8 cellular contexts compared by ENCODE assay signal in the genomic region with DNA sequence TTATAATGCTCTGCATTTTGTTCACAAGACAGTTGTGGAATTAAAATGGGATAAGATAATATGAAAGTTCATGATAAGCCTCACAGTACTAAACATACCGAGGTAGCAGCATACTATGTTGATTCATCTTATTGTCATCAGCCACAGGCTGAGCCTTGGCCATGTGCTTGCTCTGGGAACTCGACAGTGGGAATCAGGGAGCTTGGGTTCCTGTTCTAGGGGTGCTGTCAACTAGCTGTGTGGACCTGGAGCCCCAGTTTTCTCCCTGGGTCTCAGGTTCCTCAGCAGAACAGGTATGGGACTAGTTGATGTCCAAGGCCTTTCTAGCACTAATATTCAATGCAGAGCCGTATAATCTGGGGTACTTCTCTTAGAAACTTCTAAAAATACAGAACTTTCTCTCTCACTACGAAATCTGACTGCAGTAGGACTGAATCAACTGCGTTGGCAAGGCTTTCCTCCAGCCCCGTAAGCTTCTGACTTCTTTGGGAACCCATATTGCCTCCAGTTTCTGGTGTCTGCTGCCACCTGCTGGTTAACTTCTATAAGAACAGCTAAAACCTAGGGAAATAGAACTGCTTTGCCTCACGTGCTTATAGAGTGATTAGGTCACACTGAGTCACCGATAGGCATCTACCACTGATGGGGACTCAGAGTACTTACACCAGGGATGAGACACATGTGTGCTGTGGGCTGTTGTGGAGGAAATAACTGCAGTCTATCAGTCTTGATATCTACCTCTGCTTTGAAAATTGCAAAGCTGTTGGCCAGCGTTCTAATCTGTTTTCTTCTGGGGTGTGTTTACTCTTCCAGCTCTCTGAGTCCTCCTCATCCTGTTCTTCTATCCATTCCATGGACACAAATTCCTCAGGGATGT.
DNase-seq lines count a peak whose midpoint lies in the region; ATAC-seq and TF ChIP-seq lines count a peak whose summit lies in the region.

No MANE protein-coding gene starts in this region.

- no peak overlapping the region for H3K4me3 ChIP-seq in BJ (ENCODE audit: low read depth, low read length)
- no peak overlapping the region for H3K4me3 ChIP-seq in IMR-90 (ENCODE audit: insufficient read depth, low read depth, low read length)
- H3K4me3 ChIP-seq in OCI-LY3 (ENCODE audit: low read length), result no peak overlapping the region
- H3K4me3 ChIP-seq in muscle layer of duodenum (ENCODE audit: low read depth in 1 of 2, low read length in 2 of 2), result no peak overlapping the region

- in situ Hi-C loops in IMR-90 (cut with MboI; ENCODE audit: low sequenced_read_pairs), result no loop called here

- peak; percentile 72 for TF ChIP-seq CTCF in BJ (IDR thresholded peaks at IDR 0.05; ENCODE audit: insufficient read depth, low read depth, low read length)
- peak; percentile 95 for TF ChIP-seq CTCF in IMR-90 (conservative IDR thresholded peaks at IDR 0.05; ENCODE audit: low read depth, low read length)
- peak; percentile 97 for TF ChIP-seq CTCF in OCI-LY3 (IDR thresholded peaks at IDR 0.05; ENCODE audit: low read depth, low read length)

- H2BK120ac ChIP-seq in IMR-90 (ENCODE audit: low read depth, low read length), result peak overlapping the region; percentile 85

- H3K14ac ChIP-seq in IMR-90 (replicated peaks; ENCODE audit: low read depth, low read length), result peak overlapping the region; percentile 86

- H2BK5ac ChIP-seq in IMR-90 (ENCODE audit: low read depth, low read length, poor library complexity, severe bottlenecking), result peak overlapping the region; percentile 80

- no TSS peak for BruUV-seq in IMR-90 (replicated peaks; lab: Mats Ljungman, UMichigan)

- peak overlapping the region; percentile 46 for H3K23ac ChIP-seq in IMR-90 (ENCODE audit: low read depth, low read length)

- intact Hi-C loops in IMR-90 (cut with micrococcal nuclease), result loop anchor here (1.0 kb wide), 3 partner anchors 111 to 261 kb away; partner anchors contain the start of gene RGL1

- H2AK5ac ChIP-seq in IMR-90 (ENCODE audit: low read depth, low read length), result peak overlapping the region; percentile 69; the same call in 1 of the 2 replicates

- POLR2A ChIA-PET in BJ (lab: Charles Lee), result interaction anchor here (0.6 to 1.0 kb wide), 2 partner anchors 135 to 231 kb away, joined by 3 read pairs; no protein-coding TSS in a partner anchor
- POLR2A ChIA-PET in IMR-90 (lab: Charles Lee; ENCODE audit: unreplicated experiment), result no interaction called here

- H3K36me3 ChIP-seq in BJ (ENCODE audit: control insufficient read depth, insufficient read depth, low read length) (peaks cover 2% of the 10 kb centered on the region), IMR-90 (ENCODE audit: control insufficient read depth, insufficient read depth, low read length) (peaks cover 15% of the 10 kb centered on the region; the same call in 1 of the 2 replicates), OCI-LY3 (replicated peaks; ENCODE audit: low read depth, low read length) (no peaks in the 10 kb centered on the region), muscle layer of duodenum (ENCODE audit: control insufficient read depth in 1 of 2, insufficient read depth in 2 of 2, low read length in 2 of 2) (peaks cover 36 to 37% of the 10 kb centered on the region in 2 donors)

- H4K5ac ChIP-seq in IMR-90 (ENCODE audit: low read depth, low read length), result no peak overlapping the region

- H2AFZ ChIP-seq in IMR-90 (replicated peaks; ENCODE audit: low read length, poor library complexity) (peak overlapping the region; percentile 66), OCI-LY3 (ENCODE audit: low read depth, low read length) (no peak overlapping the region)

- WGBS in IMR-90 (ENCODE audit: extremely low coverage in 2 of 2, insufficient read length in 1 of 2), 2 experiments, result no CpG with 5 or more reads among the region's 9 CpGs

- peak; percentile 97 for TF ChIP-seq RAD21 in IMR-90 (IDR thresholded peaks at IDR 0.05; ENCODE audit: low read length)

- H2BK15ac ChIP-seq in IMR-90 (ENCODE audit: low read depth, low read length), result peak overlapping the region; percentile 26; the same call in 1 of the 3 replicates

- H3K4ac ChIP-seq in IMR-90 (ENCODE audit: low read depth, low read length), result peak overlapping the region; percentile 83

- peak overlapping the region; percentile 58 for H4K91ac ChIP-seq in IMR-90 (ENCODE audit: insufficient read depth, low read depth, low read length)

- dilution Hi-C loops in IMR-90 (cut with HindIII; ENCODE audit: low sequenced_read_pairs, unreplicated experiment), result loop anchor here (25.0 kb wide), 1 partner anchor 254 kb away; the partner anchor contains the start of gene APOBEC4

- H3K4me1 ChIP-seq in IMR-90 (ENCODE audit: control insufficient read depth, insufficient read depth, low read length), result peaks cover 6% of the 10 kb centered on the region
- H3K4me1 ChIP-seq in OCI-LY3 (ENCODE audit: low read length), result peaks cover 33% of the 10 kb centered on the region
- H3K4me1 ChIP-seq in muscle layer of duodenum (ENCODE audit: control insufficient read depth in 1 of 2, insufficient read depth in 2 of 2, low read length in 2 of 2), result peaks cover 7 to 15% of the 10 kb centered on the region in 2 donors

- DNase-seq in BJ (ENCODE audit: low read depth), result peak; percentile 95
- DNase-seq in IMR-90, result peak; percentile 99
- DNase-seq in activated CD8-positive, alpha-beta memory T cell treated with anti-CD3 and anti-CD28 coated beads, Interleukin-2, amount 50 U/mL, for 48 hours, result peak; percentile 67
- peak; percentile 82 for DNase-seq in epidermal melanocyte (ENCODE audit: insufficient read length, low spot score)
- DNase-seq in stimulated activated CD8-positive, alpha-beta memory T cell treated with anti-CD3 and anti-CD28 coated beads, Interleukin-4, amount 100 ng/mL, for 4 hours (ENCODE audit: low read depth in 2 of 2, low spot score in 1 of 2), result peak; percentile 29 to 33

- H4K20me1 ChIP-seq in IMR-90 (ENCODE audit: insufficient read depth, low read length) (no peaks in the 10 kb centered on the region), OCI-LY3 (ENCODE audit: insufficient read depth, low read length) (peaks cover 6% of the 10 kb centered on the region; the same call in 1 of the 2 replicates)

- H3K27me3 ChIP-seq in BJ (ENCODE audit: control insufficient read depth, insufficient read depth, low read length) (no peaks in the 10 kb centered on the region), IMR-90 (ENCODE audit: control insufficient read depth, insufficient read depth, low read length) (no peaks in the 10 kb centered on the region), OCI-LY3 (ENCODE audit: low read depth, low read length) (peaks cover 31% of the 10 kb centered on the region), muscle layer of duodenum (ENCODE audit: low read depth, low read length) (no peaks in the 10 kb centered on the region)

- H3K9me3 ChIP-seq in IMR-90 (ENCODE audit: control insufficient read depth, insufficient read depth, low read length) (no peaks in the 10 kb centered on the region), OCI-LY3 (ENCODE audit: insufficient read depth, low read length) (no peaks in the 10 kb centered on the region), muscle layer of duodenum (ENCODE audit: control insufficient read depth in 1 of 2, low read length in 2 of 2) (no peaks in the 10 kb centered on the region)

- TF ChIP-seq POLR2A in IMR-90 (IDR thresholded peaks at IDR 0.05; ENCODE audit: low read depth, low read length), result peak; percentile 69; the same call in 1 of the 2 replicates

- H3K9ac ChIP-seq in IMR-90 (ENCODE audit: low read depth, low read length) (peak overlapping the region; percentile 18; the same call in 1 of the 2 replicates), OCI-LY3 (ENCODE audit: low read length) (no peak overlapping the region)

- peak overlapping the region; percentile 46; the same call in 1 of the 2 replicates for H3K56ac ChIP-seq in IMR-90 (ENCODE audit: extremely low read depth, insufficient read depth, low read length)

- peaks cover 7% of the 10 kb centered on the region for H3K9me1 ChIP-seq in IMR-90 (ENCODE audit: insufficient read depth, low read length)

- no peaks in the 10 kb centered on the region for H3K79me2 ChIP-seq in OCI-LY3 (ENCODE audit: low read length)

- peak overlapping the region; percentile 85 for H2BK20ac ChIP-seq in IMR-90 (ENCODE audit: low read depth, low read length)

- ATAC-seq in GM19438 (IDR thresholded peaks at IDR 0.05; ENCODE audit: low read depth, unreplicated experiment), result peak; percentile 42
- peak; percentile 95 for ATAC-seq in IMR-90 (ENCODE audit: low read depth)

- CTCF ChIA-PET in BJ (lab: Yijun Ruan, JAX) (interaction anchor here (0.6 to 5.6 kb wide), 48 partner anchors 11 to 634 kb away, joined by 3 to 106 read pairs (median 4); partner anchors contain the start of gene APOBEC4), IMR-90 (lab: Yijun Ruan, JAX) (interaction anchor here (0.6 to 5.3 kb wide), 24 partner anchors 11 to 308 kb away, joined by 3 to 55 read pairs (median 4); partner anchors contain the start of genes APOBEC4 and RGL1)

- H3K27ac ChIP-seq in IMR-90 (ENCODE audit: insufficient read depth, low read length), result peak overlapping the region; percentile 20
- H3K27ac ChIP-seq in OCI-LY3 (ENCODE audit: low read length), result no peak overlapping the region
- peak overlapping the region; percentile 61 for H3K27ac ChIP-seq in muscle layer of duodenum (ENCODE audit: low read length)

- H3K79me1 ChIP-seq in IMR-90 (ENCODE audit: low read depth in 1 of 2, low read length in 2 of 2), result no peaks in the 10 kb centered on the region; a peak in 2 of 4 replicates

- peak overlapping the region; percentile 10 to 62; a peak in 2 of 4 replicates for H4K8ac ChIP-seq in IMR-90 (ENCODE audit: low read depth in 2 of 2, low read length in 2 of 2)

- H3K18ac ChIP-seq in IMR-90 (ENCODE audit: low read depth, low read length), result no peak overlapping the region

- H3K4me2 ChIP-seq in IMR-90 (ENCODE audit: low read depth, low read length) (peak overlapping the region; percentile 50), OCI-LY3 (ENCODE audit: low read length) (peak overlapping the region; percentile 48)

- H2AK9ac ChIP-seq in IMR-90 (replicated peaks; ENCODE audit: low read depth, low read length, poor library complexity), result peak overlapping the region; percentile 67

TF ChIP-seq in IMR-90, 13 proteins besides CTCF, POLR2A, EP300 and RAD21 (continues in another document):
- TF ChIP-seq FOS (IDR thresholded peaks at IDR 0.05; ENCODE audit: low read depth, low read length) (peak; percentile 91), MXI1 (IDR thresholded peaks at IDR 0.05; ENCODE audit: borderline replicate concordance, low read depth, low read length) (peak; percentile 90), MAZ (IDR thresholded peaks at IDR 0.05; ENCODE audit: borderline replicate concordance, low read depth, low read length) (peak; percentile 45; the same call in 1 of the 2 replicates), ELK1 (IDR thresholded peaks at IDR 0.05; ENCODE audit: borderline replicate concordance, low read depth, low read length) (no peak)

Comparison
In these comparisons a context has a peak if more than half of its experiments do, and no peak if none do; other contexts are left out.
1. DNase-seq: peak in every context shown above with its lines; median percentile 99 in IMR-90; 95 in BJ; 82 in epidermal melanocyte; 67 in activated CD8-positive, alpha-beta memory T cell treated with anti-CD3 and anti-CD28 coated beads, Interleukin-2, amount 50 U/mL, for 48 hours; 31 in stimulated activated CD8-positive, alpha-beta memory T cell treated with anti-CD3 and anti-CD28 coated beads, Interleukin-4, amount 100 ng/mL, for 4 hours.